Comparison of ENCODE assay signal across 30 cellular contexts in genomic region chr19:6034512-6034911, GRCh38. TPM values are rescaled to one million over a fixed set of nuclear protein-coding genes. Genes with fewer than 3 reads are reported as not detected.
DNase-seq lines count a peak whose midpoint lies in the region; ATAC-seq, FAIRE-seq and TF ChIP-seq lines count a peak whose summit lies in the region.
"Had no signal": no experiment of that assay in that cellular context is flagged by ENCODE, and none has a peak within 500 bp of the region (broad histone marks: within the 10 kb centered on the region; RNA-seq: fewer than 3 reads in every experiment).

No MANE protein-coding gene starts in this region.

- intact Hi-C loops in upper lobe of right lung (cut with DNase I) = no loop called here

- no peak overlapping the region for H3K27ac ChIP-seq in coronary artery
- no peak overlapping the region for H3K27ac ChIP-seq in upper lobe of right lung

- H3K4me3 Mint-ChIP-seq in activated T-cell treated with anti-CD3 and anti-CD28 coated beads, Interleukin-2, amount 50 U/mL, for 24 hours = no peak overlapping the region
- H3K4me3 Mint-ChIP-seq in activated T-cell treated with anti-CD3 and anti-CD28 coated beads, Interleukin-2, amount 50 U/mL, for 72 hours = no peak overlapping the region
- H3K4me3 Mint-ChIP-seq in osteocyte (ENCODE audit: unreplicated experiment) = no peak overlapping the region
- H3K4me3 Mint-ChIP-seq: CD14-positive monocyte; CD8-positive, alpha-beta memory T cell had no signal

- POLR2A ChIA-PET in HEK293T (lab: Yijun Ruan, JAX) = no interaction called here

- H3K27me3 Mint-ChIP-seq in activated T-cell treated with anti-CD3 and anti-CD28 coated beads, Interleukin-2, amount 50 U/mL, for 24 hours = no peaks in the 10 kb centered on the region
- H3K27me3 Mint-ChIP-seq in activated T-cell treated with anti-CD3 and anti-CD28 coated beads, Interleukin-2, amount 50 U/mL, for 72 hours (ENCODE audit: low read depth) = no peaks in the 10 kb centered on the region
- H3K27me3 Mint-ChIP-seq in osteocyte (ENCODE audit: unreplicated experiment) = no peaks in the 10 kb centered on the region
- H3K27me3 Mint-ChIP-seq: CD8-positive, alpha-beta memory T cell had no signal

- H3K4me3 ChIP-seq in coronary artery = no peak overlapping the region
- no peak overlapping the region for H3K4me3 ChIP-seq in upper lobe of right lung
- no peak overlapping the region for H3K4me3 ChIP-seq in H7 (ENCODE audit: insufficient read depth, low read depth, low read length)

- ATAC-seq in activated T-cell treated with anti-CD3 and anti-CD28 coated beads, Interleukin-2, amount 50 U/mL, for 72 hours (replicated peaks in 1 of 2) = no peak
- no peak for ATAC-seq in upper lobe of right lung
- ATAC-seq: HepG2 had no signal

- H3K36me3 ChIP-seq in upper lobe of right lung (no peaks in the 10 kb centered on the region), H7 (replicated peaks; ENCODE audit: control insufficient read depth, insufficient read depth, low read length) (no peaks in the 10 kb centered on the region)
- H3K36me3 ChIP-seq: BE2C had no signal

- H3K4me1 Mint-ChIP-seq in activated T-cell treated with anti-CD3 and anti-CD28 coated beads, Interleukin-2, amount 50 U/mL, for 24 hours (ENCODE audit: low read depth) = peaks cover 23% of the 10 kb centered on the region
- peaks cover 28% of the 10 kb centered on the region for H3K4me1 Mint-ChIP-seq in activated T-cell treated with anti-CD3 and anti-CD28 coated beads, Interleukin-2, amount 50 U/mL, for 72 hours (ENCODE audit: low read depth)
- no peaks in the 10 kb centered on the region for H3K4me1 Mint-ChIP-seq in osteocyte (ENCODE audit: unreplicated experiment)

- H3K4me1 ChIP-seq in upper lobe of right lung = no peaks in the 10 kb centered on the region
- H3K4me1 ChIP-seq: BE2C had no signal

- H3K9me3 ChIP-seq in upper lobe of right lung = no peaks in the 10 kb centered on the region
- H3K9me3 ChIP-seq: BE2C had no signal

- H3K27me3 ChIP-seq in upper lobe of right lung (no peaks in the 10 kb centered on the region), H7 (ENCODE audit: control insufficient read depth, insufficient read depth, low read length) (no peaks in the 10 kb centered on the region; the same call in 1 of the 2 replicates)
- H3K27me3 ChIP-seq: BE2C had no signal

- TF ChIP-seq CTCF in coronary artery (IDR thresholded peaks at IDR 0.05) (no peak), osteocyte (IDR thresholded peaks at IDR 0.05) (no peak), upper lobe of right lung (IDR thresholded peaks at IDR 0.05) (no peak)

- H3K27ac Mint-ChIP-seq in activated T-cell treated with anti-CD3 and anti-CD28 coated beads, Interleukin-2, amount 50 U/mL, for 24 hours = no peak overlapping the region
- H3K27ac Mint-ChIP-seq in activated T-cell treated with anti-CD3 and anti-CD28 coated beads, Interleukin-2, amount 50 U/mL, for 72 hours = no peak overlapping the region
- H3K27ac Mint-ChIP-seq in osteocyte (ENCODE audit: unreplicated experiment) = no peak overlapping the region
- H3K27ac Mint-ChIP-seq: CD14-positive monocyte; CD8-positive, alpha-beta memory T cell had no signal

- H3K36me3 Mint-ChIP-seq in activated T-cell treated with anti-CD3 and anti-CD28 coated beads, Interleukin-2, amount 50 U/mL, for 24 hours (ENCODE audit: low read depth) = peaks cover 14% of the 10 kb centered on the region
- peaks cover 0 to 10% of the 10 kb centered on the region in 2 donors for H3K36me3 Mint-ChIP-seq in activated T-cell treated with anti-CD3 and anti-CD28 coated beads, Interleukin-2, amount 50 U/mL, for 72 hours (ENCODE audit: insufficient read depth in 2 of 2)
- peaks cover 3% of the 10 kb centered on the region for H3K36me3 Mint-ChIP-seq in osteocyte (ENCODE audit: unreplicated experiment)
- H3K36me3 Mint-ChIP-seq: CD8-positive, alpha-beta memory T cell had no signal

- DNase-seq in activated T-cell treated with anti-CD3 and anti-CD28 coated beads, Interleukin-2, amount 50 U/mL, for 24 hours = peak; percentile 6
- no peak for DNase-seq in activated T-cell treated with anti-CD3 and anti-CD28 coated beads, Interleukin-2, amount 50 U/mL, for 72 hours
- DNase-seq in coronary artery (ENCODE audit: low spot score) = peak; percentile 9
- peak; percentile 57 for DNase-seq in osteocyte (ENCODE audit: extremely low spot score, unreplicated experiment)
- DNase-seq in upper lobe of right lung = peak; percentile 12
- no peak for DNase-seq in frontal cortex (ENCODE audit: low spot score in 2 of 2)
- DNase-seq in HEK293T (ENCODE audit: extremely low spot score) = no peak
- no peak for DNase-seq in H7
- DNase-seq: 8988T; ACHN; BE2C; CD8-positive, alpha-beta memory T cell; DMS 273 treated with DMSO at 0.1 percent for 48 hours; DMS79 treated with DMSO at 0.1 percent for 48 hours; GF-D8; Karpas-422; NCI-H1092; NCI-H1436; NCI-H187; NCI-H2081 treated with DMSO at 0.1 percent for 48 hours; NCI-H2171; NCI-H226; NCI-H510A; NCI-H69; Right ventricle myocardium superior; RPMI8226 had no signal

- H3K9me3 Mint-ChIP-seq in activated T-cell treated with anti-CD3 and anti-CD28 coated beads, Interleukin-2, amount 50 U/mL, for 24 hours = no peaks in the 10 kb centered on the region
- H3K9me3 Mint-ChIP-seq in activated T-cell treated with anti-CD3 and anti-CD28 coated beads, Interleukin-2, amount 50 U/mL, for 72 hours = peaks cover 0 to 2% of the 10 kb centered on the region in 2 donors
- H3K9me3 Mint-ChIP-seq in osteocyte (ENCODE audit: unreplicated experiment) = peaks cover 7% of the 10 kb centered on the region
- H3K9me3 Mint-ChIP-seq: CD8-positive, alpha-beta memory T cell had no signal

- FAIRE-seq in frontal cortex (lab: Jason Lieb, UNC) = no peak
- FAIRE-seq: GM12891, H54, HepG2 had no signal

- CTCF ChIA-PET in HEK293T (lab: Yijun Ruan, JAX) = interaction anchor here (1.3 to 1.6 kb wide), 2 partner anchors 12 to 66 kb away, joined by 3 to 6 read pairs; no protein-coding TSS in a partner anchor

TF ChIP-seq in HEK293T, 16 proteins besides CTCF, POLR2A, EP300 and RAD21:
- TF ChIP-seq ARNT (IDR thresholded peaks at IDR 0.05) = no peak
- no peak for TF ChIP-seq L3MBTL2 (conservative IDR thresholded peaks at IDR 0.05)
- no peak for TF ChIP-seq NFRKB (IDR thresholded peaks at IDR 0.05)
- TF ChIP-seq FOXM1 (IDR thresholded peaks at IDR 0.05; ENCODE audit: borderline replicate concordance) = no peak
- no peak for TF ChIP-seq CTBP1 (IDR thresholded peaks at IDR 0.05; ENCODE audit: borderline replicate concordance)
- TF ChIP-seq SUZ12 (IDR thresholded peaks at IDR 0.05) = no peak
- TF ChIP-seq SP1 (IDR thresholded peaks at IDR 0.05) = no peak
- TF ChIP-seq PKNOX1 (IDR thresholded peaks at IDR 0.05) = no peak
- TF ChIP-seq FOXA1 (IDR thresholded peaks at IDR 0.05) = no peak
- no peak for TF ChIP-seq BHLHE40 (IDR thresholded peaks at IDR 0.05; ENCODE audit: borderline replicate concordance)
- TF ChIP-seq ELF4 (IDR thresholded peaks at IDR 0.05) = no peak
- TF ChIP-seq ZNF384 (IDR thresholded peaks at IDR 0.05) = no peak
- no peak for TF ChIP-seq FOXK2 (IDR thresholded peaks at IDR 0.05)
- no peak for TF ChIP-seq TARDBP (IDR thresholded peaks at IDR 0.05)
- TF ChIP-seq HDGF (IDR thresholded peaks at IDR 0.05; ENCODE audit: borderline replicate concordance) = no peak
- no peak for TF ChIP-seq LEF1 (IDR thresholded peaks at IDR 0.05; ENCODE audit: borderline replicate concordance)

RNA-seq across cellular contexts. Expression of gene RANBP3, which starts 56.6 kb away (rescaled TPM):
- total RNA-seq in activated T-cell treated with anti-CD3 and anti-CD28 coated beads, Interleukin-2, amount 50 U/mL, for 72 hours = 100 to 1,000 TPM in 1 of 2 donors, 10 to 100 TPM in 1; 89.2 to 108 TPM
- total RNA-seq in osteocyte (74.9 and 81.9 TPM in 2 replicates), upper lobe of right lung (65.5 TPM), frontal cortex (41.6 TPM)
- 73.7 and 79.7 TPM in 2 replicates for total RNA-seq in H7 (2014; rRNA removed; shearing (Covaris generic))

Comparison
In these comparisons a context has a peak if more than half of its experiments do, and no peak if none do; other contexts are left out.
1. DNase-seq: peak in activated T-cell treated with anti-CD3 and anti-CD28 coated beads, Interleukin-2, amount 50 U/mL, for 24 hours (single experiment), coronary artery (single experiment), osteocyte (single experiment) and upper lobe of right lung (single experiment); none in activated T-cell treated with anti-CD3 and anti-CD28 coated beads, Interleukin-2, amount 50 U/mL, for 72 hours (0 of 2), frontal cortex (0 of 2), HEK293T (single experiment) and H7 (single experiment).